In genomic region chr10:49397036-49397999, GRCh38 we compare ENCODE assay signal across 12 cellular contexts. TPM values are rescaled to one million over a fixed set of nuclear protein-coding genes. Genes with fewer than 3 reads are reported as not detected.
A peak's percentile ranks its signal among the peaks of the same experiment; 100 is the strongest.
DNase-seq lines count a peak whose midpoint lies in the region; ATAC-seq and TF ChIP-seq lines count a peak whose summit lies in the region.
"Had no signal": no experiment of that assay in that cellular context is flagged by ENCODE, and none has a peak within 500 bp of the region (broad histone marks: within the 10 kb centered on the region; RNA-seq: fewer than 3 reads in every experiment).

No MANE protein-coding gene starts in this region.

- H3K36me3 ChIP-seq in mesendoderm (ENCODE audit: control insufficient read depth, insufficient read depth, low read length) (no peaks in the 10 kb centered on the region), ascending aorta (no peaks in the 10 kb centered on the region)

- H2BK5ac ChIP-seq in mesendoderm (ENCODE audit: low read length): no peak overlapping the region

- peaks cover 11% of the 10 kb centered on the region for H3K4me1 Mint-ChIP-seq in activated CD8-positive, alpha-beta T cell treated with anti-CD3 and anti-CD28 coated beads, Interleukin-2, amount 10 ng/mL, durations not matched to agents 7 days and 5 days (ENCODE audit: low read depth)

- H2AK5ac ChIP-seq in mesendoderm (ENCODE audit: low read length): no peak overlapping the region

- no peak overlapping the region for H3K4me3 Mint-ChIP-seq in activated CD8-positive, alpha-beta T cell treated with anti-CD3 and anti-CD28 coated beads, Interleukin-2, amount 10 ng/mL, durations not matched to agents 7 days and 5 days

- no peak overlapping the region for H3K27ac ChIP-seq in mesendoderm (ENCODE audit: low read depth, low read length)
- H3K27ac ChIP-seq in ascending aorta: no peak overlapping the region

- no peak overlapping the region for H2BK120ac ChIP-seq in mesendoderm (ENCODE audit: low read depth, low read length)

- H3K79me2 ChIP-seq in mesendoderm (ENCODE audit: control insufficient read depth, insufficient read depth, low read length): no peaks in the 10 kb centered on the region

- CTCF ChIA-PET in activated CD8-positive, alpha-beta T cell treated with anti-CD3 and anti-CD28 coated beads, Interleukin-2, amount 10 ng/mL, durations not matched to agents 7 days and 5 days (lab: Charles Lee): interaction anchor here (1.0 kb wide), 1 partner anchor 10 kb away, joined by 6 read pairs; no protein-coding TSS in a partner anchor

- no peak overlapping the region for H3K23ac ChIP-seq in mesendoderm (ENCODE audit: low read length)

- H3K27me3 Mint-ChIP-seq in activated CD8-positive, alpha-beta T cell treated with anti-CD3 and anti-CD28 coated beads, Interleukin-2, amount 10 ng/mL, durations not matched to agents 7 days and 5 days (ENCODE audit: low read depth): peaks cover 75% of the 10 kb centered on the region

- H4K5ac ChIP-seq in mesendoderm (ENCODE audit: low read length): no peak overlapping the region

- DNase-seq in DMS53 treated with DMSO at 0.1 percent for 48 hours (lab: John Stamatoyannopoulos, UW; ENCODE audit: unreplicated experiment) (peak; percentile 73), mesendoderm (peak; percentile 64), ascending aorta (ENCODE audit: low spot score in 2 of 2) (no peak), NCI-H187 (lab: John Stamatoyannopoulos, UW) (no peak)
- no peak for DNase-seq in activated CD8-positive, alpha-beta T cell treated with anti-CD3 and anti-CD28 coated beads, Interleukin-2, amount 10 ng/mL, durations not matched to agents 7 days and 5 days
- no peak for DNase-seq in stimulated activated CD4-positive, alpha-beta T cell treated with anti-CD3 and anti-CD28 coated beads, Interleukin-2, amount 100 ng/mL, for 24 hours

- H4K8ac ChIP-seq in mesendoderm (ENCODE audit: low read depth, low read length): no peak overlapping the region

- POLR2A ChIA-PET in activated CD8-positive, alpha-beta T cell treated with anti-CD3 and anti-CD28 coated beads, Interleukin-2, amount 10 ng/mL, durations not matched to agents 7 days and 5 days (lab: Charles Lee): no interaction called here

- no peaks in the 10 kb centered on the region for H3K9me3 Mint-ChIP-seq in activated CD8-positive, alpha-beta T cell treated with anti-CD3 and anti-CD28 coated beads, Interleukin-2, amount 10 ng/mL, durations not matched to agents 7 days and 5 days (ENCODE audit: insufficient read depth)
- H3K9me3 Mint-ChIP-seq: activated naive CD4-positive, alpha-beta T cell treated with anti-CD3 and anti-CD28 coated beads, Interleukin-2, amount 50 U/mL, for 72 hours; T-cell had no signal

- H3K4me2 ChIP-seq in mesendoderm (ENCODE audit: low read length): peak overlapping the region; percentile 26

- no peak overlapping the region for H3K56ac ChIP-seq in mesendoderm (ENCODE audit: low read length)

- no peaks in the 10 kb centered on the region for H3K79me1 ChIP-seq in mesendoderm (ENCODE audit: low read length)

- peaks cover 2% of the 10 kb centered on the region for H3K36me3 Mint-ChIP-seq in activated CD8-positive, alpha-beta T cell treated with anti-CD3 and anti-CD28 coated beads, Interleukin-2, amount 10 ng/mL, durations not matched to agents 7 days and 5 days (ENCODE audit: low read depth)
- H3K36me3 Mint-ChIP-seq: T-cell had no signal

- ATAC-seq in GM21529 (IDR thresholded peaks at IDR 0.05; ENCODE audit: unreplicated experiment) (peak; percentile 15), GM19467 (IDR thresholded peaks at IDR 0.05; ENCODE audit: unreplicated experiment) (no peak)
- peak; percentile 13 for ATAC-seq in activated CD8-positive, alpha-beta T cell treated with anti-CD3 and anti-CD28 coated beads, Interleukin-2, amount 10 ng/mL, durations not matched to agents 7 days and 5 days

- intact Hi-C loops in ascending aorta (cut with DNase I): no loop called here

- TF ChIP-seq CTCF in ascending aorta (IDR thresholded peaks at IDR 0.05): no peak

- no peak overlapping the region for H2BK15ac ChIP-seq in mesendoderm (replicated peaks; ENCODE audit: low read depth)

- no peak overlapping the region for H3K4me3 ChIP-seq in mesendoderm (ENCODE audit: low read length)
- peak overlapping the region in 1 of 2 donors; percentile 37 for H3K4me3 ChIP-seq in ascending aorta

- H3K18ac ChIP-seq in mesendoderm (ENCODE audit: low read length): no peak overlapping the region

- H3K9ac ChIP-seq in mesendoderm (ENCODE audit: low read length): no peak overlapping the region

- no CpG with 5 or more reads among the region's 61 CpGs for WGBS in mesendoderm (ENCODE audit: extremely low coverage, insufficient coverage, low lambda C conversion rate)

- H3K27me3 ChIP-seq in mesendoderm (ENCODE audit: insufficient read depth, low read length, poor library complexity): peaks cover 36% of the 10 kb centered on the region
- H3K27me3 ChIP-seq in ascending aorta: peaks cover 35% of the 10 kb centered on the region

- H3K4me1 ChIP-seq in mesendoderm (ENCODE audit: control insufficient read depth, low read depth, low read length) (no peaks in the 10 kb centered on the region), ascending aorta (peaks cover 0 to 3% of the 10 kb centered on the region in 2 donors)

- H3K27ac Mint-ChIP-seq in activated CD8-positive, alpha-beta T cell treated with anti-CD3 and anti-CD28 coated beads, Interleukin-2, amount 10 ng/mL, durations not matched to agents 7 days and 5 days: no peak overlapping the region
- H3K27ac Mint-ChIP-seq: activated naive CD4-positive, alpha-beta T cell treated with anti-CD3 and anti-CD28 coated beads, Interleukin-2, amount 50 U/mL, for 72 hours; T-cell had no signal

- no peak overlapping the region for H3K4ac ChIP-seq in mesendoderm (ENCODE audit: low read depth, low read length)

- no peaks in the 10 kb centered on the region for H3K9me3 ChIP-seq in ascending aorta

RNA-seq across cellular contexts. Expression of gene DRGX, which starts 1.4 kb away (rescaled TPM):
- total RNA-seq in activated CD8-positive, alpha-beta T cell treated with anti-CD3 and anti-CD28 coated beads, Interleukin-2, amount 10 ng/mL, durations not matched to agents 7 days and 5 days: not detected
- polyA plus RNA-seq in mesendoderm (2013, experiment 1 of 2): not detected
- not detected for polyA plus RNA-seq in mesendoderm (2013, experiment 2 of 2)
- not detected for total RNA-seq in ascending aorta
- total RNA-seq: activated naive CD4-positive, alpha-beta T cell treated with anti-CD3 and anti-CD28 coated beads, Interleukin-2, amount 50 U/mL, for 72 hours; MCF 10A; occipital lobe; T-cell had no signal

Comparison
In these comparisons a context has a peak if more than half of its experiments do, and no peak if none do; other contexts are left out.
1. DNase-seq: peak in DMS53 treated with DMSO at 0.1 percent for 48 hours (single experiment) and mesendoderm (single experiment); none in activated CD8-positive, alpha-beta T cell treated with anti-CD3 and anti-CD28 coated beads, Interleukin-2, amount 10 ng/mL, durations not matched to agents 7 days and 5 days (single experiment), ascending aorta (0 of 2), stimulated activated CD4-positive, alpha-beta T cell treated with anti-CD3 and anti-CD28 coated beads, Interleukin-2, amount 100 ng/mL, for 24 hours (0 of 2) and NCI-H187 (0 of 2).